10 cellular contexts compared by ENCODE assay signal in genomic region chr22:22899342-22900080, GRCh38. TPM values are rescaled to one million over a fixed set of nuclear protein-coding genes. Genes with fewer than 3 reads are reported as not detected.
A peak's percentile ranks its signal among the peaks of the same experiment; 100 is the strongest.
DNase-seq lines count a peak whose midpoint lies in the region; ATAC-seq, FAIRE-seq and TF ChIP-seq lines count a peak whose summit lies in the region.
"Not testable (repeated sequence)": the region's sequence is repeated elsewhere in the genome, so short reads cannot be mapped to it uniquely, and the experiment has no call there.
"Had no signal": no experiment of that assay in that cellular context is flagged by ENCODE, and none has a peak within 500 bp of the region (broad histone marks: within the 10 kb centered on the region; RNA-seq: fewer than 3 reads in every experiment).

No MANE protein-coding gene starts in this region.

- H3K27ac ChIP-seq in BLaER1 (peak overlapping the region; percentile 58), OCI-LY1 (ENCODE audit: low read depth, low read length, poor library complexity, severe bottlenecking) (peak overlapping the region; percentile 100)

- not testable (repeated sequence) for H3K27me3 ChIP-seq in BLaER1; OCI-LY1 (ENCODE audit: insufficient read depth, low read length)

- TF ChIP-seq CTCF in OCI-LY1 (IDR thresholded peaks at IDR 0.05; ENCODE audit: low read length); activated B cell treated with CpG ODN at 0.5 μM for 24 hours (IDR thresholded peaks at IDR 0.05): not testable (repeated sequence)

- CTCF ChIA-PET in activated B cell treated with CpG ODN at 0.5 μM for 24 hours (lab: Charles Lee) = not testable (repeated sequence)

- intact Hi-C loops in activated B cell treated with CpG ODN at 0.5 μM for 24 hours (cut with micrococcal nuclease); cardiac septum (cut with DNase I): not testable (repeated sequence)

- H3K27ac Mint-ChIP-seq in activated B cell treated with CpG ODN at 0.5 μM for 24 hours; natural killer cell treated with Interleukin-12 subunit alpha and Interleukin-12 subunit beta and Interleukin-15 and Interleukin-18, amount 100 ng/mL, for 72 hours; stimulated activated memory B cell treated with anti-CD40 and anti-IgM and Interleukin-4, amounts not matched to agents 10 μg/mL and 1 μg/mL and 100 μg/mL, for 72 hours: not testable (repeated sequence)

- not testable (repeated sequence) for H3K9me3 Mint-ChIP-seq in activated B cell treated with CpG ODN at 0.5 μM for 24 hours; natural killer cell treated with Interleukin-12 subunit alpha and Interleukin-12 subunit beta and Interleukin-15 and Interleukin-18, amount 100 ng/mL, for 72 hours; stimulated activated memory B cell treated with anti-CD40 and anti-IgM and Interleukin-4, amounts not matched to agents 10 μg/mL and 1 μg/mL and 100 μg/mL, for 72 hours

- not testable (repeated sequence) for H3K79me2 ChIP-seq in OCI-LY1 (ENCODE audit: insufficient read depth, low read length)

- not testable (repeated sequence) for DNase-seq in GM12891 (ENCODE audit: insufficient read length, low spot score); activated B cell treated with CpG ODN at 0.5 μM for 24 hours; urothelium cell line (ENCODE audit: low spot score)
- peak; percentile 19 for DNase-seq in cardiac septum (ENCODE audit: low spot score)
- peak; percentile 1 for DNase-seq in natural killer cell treated with Interleukin-12 subunit alpha and Interleukin-12 subunit beta and Interleukin-15 and Interleukin-18, amount 100 ng/mL, for 72 hours (ENCODE audit: low spot score)

- H3K36me3 ChIP-seq in BLaER1 (peaks cover 25% of the 10 kb centered on the region), OCI-LY1 (ENCODE audit: insufficient read depth, low read length) (peaks cover 48% of the 10 kb centered on the region)

- H3K9me3 ChIP-seq in BLaER1; OCI-LY1 (ENCODE audit: low read length): not testable (repeated sequence)

- H3K4me1 Mint-ChIP-seq in activated B cell treated with CpG ODN at 0.5 μM for 24 hours = peaks cover 80% of the 10 kb centered on the region
- not testable (repeated sequence) for H3K4me1 Mint-ChIP-seq in natural killer cell treated with Interleukin-12 subunit alpha and Interleukin-12 subunit beta and Interleukin-15 and Interleukin-18, amount 100 ng/mL, for 72 hours (ENCODE audit: low read depth in 2 of 2)
- peaks cover 73% of the 10 kb centered on the region for H3K4me1 Mint-ChIP-seq in stimulated activated memory B cell treated with anti-CD40 and anti-IgM and Interleukin-4, amounts not matched to agents 10 μg/mL and 1 μg/mL and 100 μg/mL, for 72 hours

- peak overlapping the region; percentile 42; the same call in 1 of the 2 replicates for H3K4me3 ChIP-seq in BLaER1
- peak overlapping the region; percentile 35 for H3K4me3 ChIP-seq in OCI-LY1 (ENCODE audit: low read depth, low read length, poor library complexity, severe bottlenecking)

- FAIRE-seq in GM12891 (lab: Jason Lieb, UNC) (peak; percentile 66), urothelium cell line (lab: Jason Lieb, UNC) (peak; percentile 89)

- H3K9ac ChIP-seq in BLaER1 = peak overlapping the region; percentile 57
- peak overlapping the region; percentile 100 for H3K9ac ChIP-seq in OCI-LY1 (ENCODE audit: low read length)

- not testable (repeated sequence) for H3K9me2 ChIP-seq in OCI-LY1 (ENCODE audit: low read depth, low read length)

- POLR2A ChIA-PET in activated B cell treated with CpG ODN at 0.5 μM for 24 hours (lab: Charles Lee) = interaction anchor here (9.9 kb wide), 1 partner anchor 34 kb away, joined by 230 read pairs; no protein-coding TSS in a partner anchor

- H2AFZ ChIP-seq in OCI-LY1 (ENCODE audit: low read length) = not testable (repeated sequence)

- H3K27me3 Mint-ChIP-seq in activated B cell treated with CpG ODN at 0.5 μM for 24 hours; natural killer cell treated with Interleukin-12 subunit alpha and Interleukin-12 subunit beta and Interleukin-15 and Interleukin-18, amount 100 ng/mL, for 72 hours: not testable (repeated sequence)
- peaks cover 23% of the 10 kb centered on the region for H3K27me3 Mint-ChIP-seq in stimulated activated memory B cell treated with anti-CD40 and anti-IgM and Interleukin-4, amounts not matched to agents 10 μg/mL and 1 μg/mL and 100 μg/mL, for 72 hours

- H3K4me2 ChIP-seq in BLaER1 (peak overlapping the region; percentile 95), OCI-LY1 (ENCODE audit: low read length) (peak overlapping the region; percentile 48; the same call in 1 of the 2 replicates)

- H3K4me1 ChIP-seq in BLaER1 (peaks cover 97% of the 10 kb centered on the region), OCI-LY1 (ENCODE audit: insufficient read depth, low read length, severe bottlenecking) (peaks cover 96% of the 10 kb centered on the region)

- H3F3A ChIP-seq in OCI-LY1 (ENCODE audit: insufficient read depth, low read length) = 0 out of 2 replicates have a peak, but pooled peaks cover 13% of the 10 kb centered on the region

- not testable (repeated sequence) for TF ChIP-seq POLR2A in GM12891 (IDR thresholded peaks at IDR 0.05; ENCODE audit: low read depth, low read length)

- not testable (repeated sequence) for ATAC-seq in activated B cell treated with CpG ODN at 0.5 μM for 24 hours (ENCODE audit: low read depth); natural killer cell treated with Interleukin-12 subunit alpha and Interleukin-12 subunit beta and Interleukin-15 and Interleukin-18, amount 100 ng/mL, for 72 hours; stimulated activated memory B cell treated with anti-CD40 and anti-IgM and Interleukin-4, amounts not matched to agents 10 μg/mL and 1 μg/mL and 100 μg/mL, for 72 hours

- peaks cover 52% of the 10 kb centered on the region for H3K36me3 Mint-ChIP-seq in activated B cell treated with CpG ODN at 0.5 μM for 24 hours (ENCODE audit: low read depth)
- not testable (repeated sequence) for H3K36me3 Mint-ChIP-seq in natural killer cell treated with Interleukin-12 subunit alpha and Interleukin-12 subunit beta and Interleukin-15 and Interleukin-18, amount 100 ng/mL, for 72 hours; stimulated activated memory B cell treated with anti-CD40 and anti-IgM and Interleukin-4, amounts not matched to agents 10 μg/mL and 1 μg/mL and 100 μg/mL, for 72 hours

- H4K20me1 ChIP-seq in BLaER1 = peaks cover 91% of the 10 kb centered on the region
- not testable (repeated sequence) for H4K20me1 ChIP-seq in OCI-LY1 (ENCODE audit: insufficient read depth, low read length)

- H3K4me3 Mint-ChIP-seq in activated B cell treated with CpG ODN at 0.5 μM for 24 hours = peak overlapping the region; percentile 38
- H3K4me3 Mint-ChIP-seq in natural killer cell treated with Interleukin-12 subunit alpha and Interleukin-12 subunit beta and Interleukin-15 and Interleukin-18, amount 100 ng/mL, for 72 hours = not testable (repeated sequence)
- H3K4me3 Mint-ChIP-seq in stimulated activated memory B cell treated with anti-CD40 and anti-IgM and Interleukin-4, amounts not matched to agents 10 μg/mL and 1 μg/mL and 100 μg/mL, for 72 hours = peak overlapping the region; percentile 62

RNA-seq across cellular contexts. Expression of gene IGLL5, which starts 11.9 kb away (rescaled TPM):
- 28.1 TPM for polyA plus RNA-seq in GM12891 (2012; ENCODE audit: low read depth, missing spikeins)
- total RNA-seq in activated B cell treated with CpG ODN at 0.5 μM for 24 hours (189 and 195 TPM in 2 replicates), cardiac septum (not detected)
- 1 to 10 TPM in 1 of 2 donors, not detected in 1; 5.4 TPM for total RNA-seq in natural killer cell treated with Interleukin-12 subunit alpha and Interleukin-12 subunit beta and Interleukin-15 and Interleukin-18, amount 100 ng/mL, for 72 hours
- total RNA-seq: GM23338, H7 had no signal
- polyA plus RNA-seq: GM23338 had no signal

Comparison
In these comparisons a context has a peak if more than half of its experiments do, and no peak if none do; other contexts are left out.
1. RNA of gene IGLL5, which starts 11.9 kb away (total RNA-seq): 189 to 195 TPM in activated B cell treated with CpG ODN at 0.5 μM for 24 hours; 5.4 TPM in natural killer cell treated with Interleukin-12 subunit alpha and Interleukin-12 subunit beta and Interleukin-15 and Interleukin-18, amount 100 ng/mL, for 72 hours and not detected in cardiac septum (single experiment); every median in the first group is over 10 times any median in the second.